ENCODE assay signal across 1 cellular context in genomic region chr6:85300581-85300980, GRCh38.
TF ChIP-seq lines count a peak whose summit lies in the region.

No MANE protein-coding gene starts in this region.

TF ChIP-seq in GM12878, 131 proteins besides CTCF, POLR2A, EP300 and RAD21 (continued from another document):
- TF ChIP-seq E2F4 (IDR thresholded peaks at IDR 0.05; ENCODE audit: low read depth, low read length) (no peak), ZBTB33 (IDR thresholded peaks at IDR 0.05) (no peak), ATF3 (IDR thresholded peaks at IDR 0.05; ENCODE audit: borderline replicate concordance, extremely low read depth, low read depth, low read length) (no peak)
